In genomic region chr2:41853427-41854191, GRCh38 we compare ENCODE assay signal across 8 cellular contexts.
DNase-seq lines count a peak whose midpoint lies in the region; ATAC-seq, FAIRE-seq and TF ChIP-seq lines count a peak whose summit lies in the region.

No MANE protein-coding gene starts in this region.

- H3K4me1 Mint-ChIP-seq in progenitor cell of endocrine pancreas (ENCODE audit: low read depth) = no peaks in the 10 kb centered on the region

- no peaks in the 10 kb centered on the region for H3K36me3 Mint-ChIP-seq in progenitor cell of endocrine pancreas (ENCODE audit: insufficient read depth)

- H3K9me3 Mint-ChIP-seq in progenitor cell of endocrine pancreas (ENCODE audit: low read depth) = no peaks in the 10 kb centered on the region

- DNase-seq in NCI-H526 (lab: John Stamatoyannopoulos, UW) (peak; percentile 51 to 76), NCI-H526 treated with DMSO at 0.1 percent for 48 hours (lab: John Stamatoyannopoulos, UW) (no peak), LoVo (ENCODE audit: low spot score) (peak; percentile 60), T1000 (lab: John Stamatoyannopoulos, UW) (peak; percentile 9), frontal cortex (ENCODE audit: low spot score in 2 of 2) (peak; percentile 24 to 57), progenitor cell of endocrine pancreas (ENCODE audit: low spot score, unreplicated experiment) (peak; percentile 39), activated gamma-delta T cell (lab: John Stamatoyannopoulos, UW) (no peak)

- no peak overlapping the region for H3K27ac Mint-ChIP-seq in progenitor cell of endocrine pancreas

- peaks cover 3% of the 10 kb centered on the region for H3K27me3 Mint-ChIP-seq in progenitor cell of endocrine pancreas

- TF ChIP-seq CTCF in progenitor cell of endocrine pancreas (IDR thresholded peaks at IDR 0.05; ENCODE audit: unreplicated experiment) = peak; percentile 84

- no peak overlapping the region for H3K4me3 Mint-ChIP-seq in progenitor cell of endocrine pancreas (ENCODE audit: low read depth)

- no peak for ATAC-seq in HG03159 (IDR thresholded peaks at IDR 0.05; ENCODE audit: unreplicated experiment)

- no peak for FAIRE-seq in frontal cortex (lab: Jason Lieb, UNC)

Comparison
In these comparisons a context has a peak if more than half of its experiments do, and no peak if none do; other contexts are left out.
1. DNase-seq: peak in NCI-H526 (2 of 2), LoVo (single experiment), T1000 (single experiment), frontal cortex (2 of 2) and progenitor cell of endocrine pancreas (single experiment); none in NCI-H526 treated with DMSO at 0.1 percent for 48 hours (single experiment) and activated gamma-delta T cell (single experiment).